In genomic region chr2:112606567-112606966, GRCh38 we compare ENCODE assay signal across 15 cellular contexts.
"Had no signal": no experiment of that assay in that cellular context is flagged by ENCODE, and none has a peak within 500 bp of the region (broad histone marks: within the 10 kb centered on the region; RNA-seq: fewer than 3 reads in every experiment).

No MANE protein-coding gene starts in this region.

- H3K27me3 Mint-ChIP-seq: activated naive CD4-positive, alpha-beta T cell treated with anti-CD3 and anti-CD28 coated beads, Interleukin-2, amount 50 U/mL, for 24 hours; effector memory CD8-positive, alpha-beta T cell had no signal

- H3K4me2 ChIP-seq: smooth muscle cell had no signal

- H3K27ac Mint-ChIP-seq: activated naive CD4-positive, alpha-beta T cell treated with anti-CD3 and anti-CD28 coated beads, Interleukin-2, amount 50 U/mL, for 24 hours; dendritic cell treated with granulocyte-macrophage colony-stimulating factor and Interleukin-4, amounts not matched to agents 40 ng/mL and 50 ng/mL, for 4 days; T-helper 2 cell treated with Interferon-gamma antibody and Interleukin-4, amounts not matched to agents 5 μg/mL and 100 μg/mL, for 36 hours had no signal

- H3K4me3 ChIP-seq: body of pancreas, lung, smooth muscle cell, upper lobe of left lung had no signal

- H3K4me3 Mint-ChIP-seq: activated naive CD4-positive, alpha-beta T cell treated with anti-CD3 and anti-CD28 coated beads, Interleukin-2, amount 50 U/mL, for 24 hours; activated T-cell treated with anti-CD3 and anti-CD28 coated beads, Interleukin-2, amount 50 U/mL, for 4 hours; dendritic cell treated with granulocyte-macrophage colony-stimulating factor and Interleukin-4, amounts not matched to agents 40 ng/mL and 50 ng/mL, for 4 days; effector memory CD8-positive, alpha-beta T cell; naive thymus-derived CD4-positive, alpha-beta T cell; T-helper 2 cell treated with Interferon-gamma antibody and Interleukin-4, amounts not matched to agents 5 μg/mL and 100 μg/mL, for 36 hours had no signal

- H3K9me3 Mint-ChIP-seq: activated naive CD4-positive, alpha-beta T cell treated with anti-CD3 and anti-CD28 coated beads, Interleukin-2, amount 50 U/mL, for 24 hours; activated T-cell treated with anti-CD3 and anti-CD28 coated beads, Interleukin-2, amount 50 U/mL, for 4 hours; dendritic cell treated with granulocyte-macrophage colony-stimulating factor and Interleukin-4, amounts not matched to agents 40 ng/mL and 50 ng/mL, for 4 days; effector memory CD8-positive, alpha-beta T cell; T-helper 2 cell treated with Interferon-gamma antibody and Interleukin-4, amounts not matched to agents 5 μg/mL and 100 μg/mL, for 36 hours had no signal

- DNase-seq: activated effector memory CD4-positive, alpha-beta T cell treated with Interleukin-2 at 50 U/mL for 16 hours; activated T-cell treated with anti-CD3 and anti-CD28 coated beads, Interleukin-2, amount 50 U/mL, for 4 hours; body of pancreas; central memory CD4-positive, alpha-beta T cell; effector memory CD8-positive, alpha-beta T cell; foreskin melanocyte; naive thymus-derived CD4-positive, alpha-beta T cell; stimulated activated naive CD8-positive, alpha-beta T cell treated with anti-CD3 and anti-CD28 coated beads, Interleukin-15, Interleukin-2, amounts not matched to agents 100 U/mL and 50 U/mL, for 24 hours had no signal

- H3K9me3 ChIP-seq: body of pancreas, neutrophil, upper lobe of left lung had no signal

- H3K36me3 ChIP-seq: neutrophil, upper lobe of left lung had no signal

- H3K36me3 Mint-ChIP-seq: activated naive CD4-positive, alpha-beta T cell treated with anti-CD3 and anti-CD28 coated beads, Interleukin-2, amount 50 U/mL, for 24 hours had no signal

- H3K4me1 ChIP-seq: upper lobe of left lung had no signal

- ATAC-seq: activated T-cell treated with anti-CD3 and anti-CD28 coated beads, Interleukin-2, amount 50 U/mL, for 4 hours; body of pancreas; effector memory CD8-positive, alpha-beta T cell; naive thymus-derived CD4-positive, alpha-beta T cell; stimulated activated naive CD8-positive, alpha-beta T cell treated with anti-CD3 and anti-CD28 coated beads, Interleukin-15, Interleukin-2, amounts not matched to agents 100 U/mL and 50 U/mL, for 24 hours had no signal

- H3K27me3 ChIP-seq: body of pancreas, neutrophil, upper lobe of left lung had no signal

- H3K4me1 Mint-ChIP-seq: activated naive CD4-positive, alpha-beta T cell treated with anti-CD3 and anti-CD28 coated beads, Interleukin-2, amount 50 U/mL, for 24 hours had no signal

- H3K27ac ChIP-seq: body of pancreas, neutrophil, upper lobe of left lung had no signal
